Comparison of ENCODE assay signal across 24 cellular contexts in genomic region chr10:132393695-132394181, GRCh38. TPM values are rescaled to one million over a fixed set of nuclear protein-coding genes. Genes with fewer than 3 reads are reported as not detected.
DNase-seq lines count a peak whose midpoint lies in the region; ATAC-seq and TF ChIP-seq lines count a peak whose summit lies in the region.
"Had no signal": no experiment of that assay in that cellular context is flagged by ENCODE, and none has a peak within 500 bp of the region (broad histone marks: within the 10 kb centered on the region; RNA-seq: fewer than 3 reads in every experiment).

No MANE protein-coding gene starts in this region.

- H3K23ac ChIP-seq in neuronal stem cell (ENCODE audit: low read depth, low read length, poor library complexity): no peak overlapping the region

- no peak overlapping the region for H3K4ac ChIP-seq in neuronal stem cell (ENCODE audit: low read length)

- H3K27me3 ChIP-seq in neuronal stem cell (ENCODE audit: control insufficient read depth in 3 of 3, insufficient read depth in 3 of 3, low read depth in 1 of 3, low read length in 3 of 3) (peaks cover 0 to 23% (median 17%) of the 10 kb centered on the region in 3 experiments), endodermal cell (ENCODE audit: control insufficient read depth, insufficient read depth, low read length, poor library complexity, severe bottlenecking) (no peaks in the 10 kb centered on the region)
- H3K27me3 ChIP-seq: SJSA1 had no signal

- TF ChIP-seq CTCF in natural killer cell (IDR thresholded peaks at IDR 0.05) (no peak), endodermal cell (conservative IDR thresholded peaks at IDR 0.05) (no peak)

- no peak overlapping the region for H2BK120ac ChIP-seq in neuronal stem cell (ENCODE audit: low read depth, low read length)

- peaks cover 11 to 12% of the 10 kb centered on the region in 2 donors for H3K4me1 ChIP-seq in neuronal stem cell (ENCODE audit: control insufficient read depth in 2 of 2, insufficient read depth in 1 of 2, low read depth in 1 of 2, low read length in 2 of 2)
- peaks cover 3% of the 10 kb centered on the region for H3K4me1 ChIP-seq in endodermal cell (ENCODE audit: control insufficient read depth, insufficient read depth, low read length)

- H3K36me3 ChIP-seq in neuronal stem cell (replicated peaks in 1 of 2; ENCODE audit: control insufficient read depth in 2 of 2, insufficient read depth in 2 of 2, low read length in 2 of 2) (no peaks in the 10 kb centered on the region), endodermal cell (ENCODE audit: control insufficient read depth, insufficient read depth, low read length) (no peaks in the 10 kb centered on the region)
- H3K36me3 ChIP-seq: neural progenitor cell, SJSA1 had no signal

- H3K36me3 Mint-ChIP-seq in natural killer cell (no peaks in the 10 kb centered on the region), endodermal cell (ENCODE audit: low read depth) (no peaks in the 10 kb centered on the region)
- peaks cover 6% of the 10 kb centered on the region for H3K36me3 Mint-ChIP-seq in natural killer cell treated with Interleukin-12 subunit alpha and Interleukin-12 subunit beta and Interleukin-15 and Interleukin-18, amount 100 ng/mL, for 72 hours
- peaks cover 22% of the 10 kb centered on the region for H3K36me3 Mint-ChIP-seq in effector memory CD8-positive, alpha-beta T cell (ENCODE audit: insufficient read depth)
- H3K36me3 Mint-ChIP-seq in activated CD4-positive, alpha-beta T cell treated with anti-CD3 and anti-CD28 coated beads, Interleukin-2, amount 10 ng/mL, durations not matched to agents 24 days and 14 days (ENCODE audit: low read depth): no peaks in the 10 kb centered on the region
- H3K36me3 Mint-ChIP-seq: neural progenitor cell had no signal

- H3K4me3 ChIP-seq in neuronal stem cell (ENCODE audit: low read length in 2 of 2) (no peak overlapping the region), endodermal cell (ENCODE audit: low read length) (no peak overlapping the region)
- H3K4me3 ChIP-seq: K562, neural progenitor cell, PC-9, SJSA1 had no signal

- no peak overlapping the region for H2BK5ac ChIP-seq in neuronal stem cell (ENCODE audit: low read length)

- peak overlapping the region; percentile 72 for H3K18ac ChIP-seq in neuronal stem cell (ENCODE audit: low read length)

- H3K14ac ChIP-seq in neuronal stem cell (ENCODE audit: low read length): no peak overlapping the region

- no CpG with 5 or more reads among the region's 9 CpGs for WGBS in neuronal stem cell (ENCODE audit: extremely low coverage in 2 of 2, insufficient read length in 2 of 2, insufficient replicate concordance in 1 of 2), 2 donors
- 94 to 96% methylated on average over 4 to 9 of the region's 9 CpGs for WGBS in endodermal cell (ENCODE audit: insufficient coverage in 1 of 2, insufficient read length in 1 of 2), 2 experiments

- H4K8ac ChIP-seq in neuronal stem cell (ENCODE audit: low read depth, low read length): no peak overlapping the region

- H2BK12ac ChIP-seq in neuronal stem cell (ENCODE audit: low read length): no peak overlapping the region

- H3K9ac ChIP-seq in neuronal stem cell (ENCODE audit: low read depth, low read length, poor library complexity) (no peak overlapping the region), endodermal cell (ENCODE audit: extremely low read depth, low read length, poor library complexity, severe bottlenecking) (no peak overlapping the region)
- H3K9ac ChIP-seq: neural progenitor cell had no signal

- no peak for DNase-seq in natural killer cell
- DNase-seq in natural killer cell treated with Interleukin-12 subunit alpha and Interleukin-12 subunit beta and Interleukin-15 and Interleukin-18, amount 100 ng/mL, for 72 hours (ENCODE audit: low spot score): no peak
- DNase-seq in effector memory CD8-positive, alpha-beta T cell: no peak
- DNase-seq in neuronal stem cell (ENCODE audit: low spot score): no peak
- no peak for DNase-seq in activated CD4-positive, alpha-beta T cell treated with anti-CD3 and anti-CD28 coated beads, Interleukin-2, amount 10 ng/mL, durations not matched to agents 24 days and 14 days
- DNase-seq in endodermal cell: no peak
- DNase-seq in epidermal melanocyte (ENCODE audit: insufficient read length, low spot score): no peak
- DNase-seq in HK-2 (ENCODE audit: unreplicated experiment): no peak
- DNase-seq: activated CD4-positive, alpha-beta T cell treated with anti-CD3 and anti-CD28 coated beads, Interleukin-2, amount 50 U/mL, for 4 hours; activated CD8-positive, alpha-beta memory T cell treated with anti-CD3 and anti-CD28 coated beads, Interleukin-2, amount 50 U/mL, for 48 hours; activated gamma-delta T cell treated with Interleukin-2 at 50 U/mL for 16 hours; COR-L47; foreskin melanocyte; hypothalamus; islet precursor cell; mesendoderm; NCI-H1694 treated with DMSO at 0.1 percent for 48 hours; NCI-H82; stimulated activated CD4-positive, alpha-beta T cell treated with anti-CD3 and anti-CD28 coated beads, Interleukin-4, amount 100 ng/mL, for 4 hours had no signal

- H3K79me1 ChIP-seq in neuronal stem cell (ENCODE audit: low read depth, low read length): no peaks in the 10 kb centered on the region

- ATAC-seq in natural killer cell: no peak
- ATAC-seq in natural killer cell treated with Interleukin-12 subunit alpha and Interleukin-12 subunit beta and Interleukin-15 and Interleukin-18, amount 100 ng/mL, for 72 hours: no peak
- ATAC-seq in effector memory CD8-positive, alpha-beta T cell (replicated peaks): no peak
- ATAC-seq: K562 had no signal

- peak overlapping the region; percentile 65 to 86 for H3K27ac Mint-ChIP-seq in natural killer cell
- peak overlapping the region in 1 of 2 donors; percentile 43 for H3K27ac Mint-ChIP-seq in natural killer cell treated with Interleukin-12 subunit alpha and Interleukin-12 subunit beta and Interleukin-15 and Interleukin-18, amount 100 ng/mL, for 72 hours
- H3K27ac Mint-ChIP-seq in effector memory CD8-positive, alpha-beta T cell: peak overlapping the region; percentile 53 to 87
- H3K27ac Mint-ChIP-seq in activated CD4-positive, alpha-beta T cell treated with anti-CD3 and anti-CD28 coated beads, Interleukin-2, amount 10 ng/mL, durations not matched to agents 24 days and 14 days: no peak overlapping the region
- H3K27ac Mint-ChIP-seq in endodermal cell: no peak overlapping the region
- H3K27ac Mint-ChIP-seq: neural progenitor cell; T-helper 1 cell treated with Interleukin-12 subunit alpha and Interleukin-12 subunit beta and Interleukin-4 antibody, amounts not matched to agents 30 μg/mL and 1 μg/mL, for 36 hours had no signal

- H3K4me3 Mint-ChIP-seq in natural killer cell: peak overlapping the region; percentile 59
- H3K4me3 Mint-ChIP-seq in natural killer cell treated with Interleukin-12 subunit alpha and Interleukin-12 subunit beta and Interleukin-15 and Interleukin-18, amount 100 ng/mL, for 72 hours: no peak overlapping the region
- no peak overlapping the region for H3K4me3 Mint-ChIP-seq in effector memory CD8-positive, alpha-beta T cell
- no peak overlapping the region for H3K4me3 Mint-ChIP-seq in activated CD4-positive, alpha-beta T cell treated with anti-CD3 and anti-CD28 coated beads, Interleukin-2, amount 10 ng/mL, durations not matched to agents 24 days and 14 days
- no peak overlapping the region for H3K4me3 Mint-ChIP-seq in endodermal cell
- H3K4me3 Mint-ChIP-seq: T-helper 1 cell treated with Interleukin-12 subunit alpha and Interleukin-12 subunit beta and Interleukin-4 antibody, amounts not matched to agents 30 μg/mL and 1 μg/mL, for 36 hours had no signal

- no peak overlapping the region for H2AFZ ChIP-seq in neuronal stem cell (ENCODE audit: low read length)
- H2AFZ ChIP-seq: neural progenitor cell, PC-9 had no signal

- H2AK5ac ChIP-seq in neuronal stem cell (ENCODE audit: low read depth, low read length): no peak overlapping the region

- H2BK15ac ChIP-seq in neuronal stem cell (ENCODE audit: low read length): peak overlapping the region; percentile 35

- H3K4me1 Mint-ChIP-seq in natural killer cell (peaks cover 10 to 44% of the 10 kb centered on the region in 2 donors), endodermal cell (peaks cover 3% of the 10 kb centered on the region)
- peaks cover 12 to 32% of the 10 kb centered on the region in 2 donors for H3K4me1 Mint-ChIP-seq in natural killer cell treated with Interleukin-12 subunit alpha and Interleukin-12 subunit beta and Interleukin-15 and Interleukin-18, amount 100 ng/mL, for 72 hours (ENCODE audit: low read depth in 2 of 2)
- H3K4me1 Mint-ChIP-seq in effector memory CD8-positive, alpha-beta T cell (ENCODE audit: low read depth in 2 of 2): peaks cover 18 to 22% of the 10 kb centered on the region in 2 donors
- H3K4me1 Mint-ChIP-seq in activated CD4-positive, alpha-beta T cell treated with anti-CD3 and anti-CD28 coated beads, Interleukin-2, amount 10 ng/mL, durations not matched to agents 24 days and 14 days: peaks cover 7% of the 10 kb centered on the region

- no peak overlapping the region for H4K91ac ChIP-seq in neuronal stem cell (ENCODE audit: low read depth, low read length, poor library complexity)

- H3K9me3 ChIP-seq in neuronal stem cell (replicated peaks in 1 of 2; ENCODE audit: control insufficient read depth in 2 of 2, insufficient read depth in 1 of 2, low read depth in 1 of 2, low read length in 2 of 2) (peaks cover 0 to 4% of the 10 kb centered on the region in 2 donors), endodermal cell (ENCODE audit: control insufficient read depth, low read length) (no peaks in the 10 kb centered on the region)
- H3K9me3 ChIP-seq: SJSA1 had no signal

- no peak overlapping the region for H3K27ac ChIP-seq in neuronal stem cell (replicated peaks; ENCODE audit: low read length)
- no peak overlapping the region for H3K27ac ChIP-seq in endodermal cell (ENCODE audit: low read depth, low read length)
- H3K27ac ChIP-seq: neural progenitor cell, PC-9, SJSA1 had no signal

- no peak overlapping the region for H3K4me2 ChIP-seq in neuronal stem cell (ENCODE audit: insufficient read depth, low read length, poor library complexity, severe bottlenecking)
- H3K4me2 ChIP-seq: neural progenitor cell had no signal

- H3K9me3 Mint-ChIP-seq in natural killer cell: peaks cover 5 to 8% of the 10 kb centered on the region in 2 donors
- peaks cover 9% of the 10 kb centered on the region for H3K9me3 Mint-ChIP-seq in natural killer cell treated with Interleukin-12 subunit alpha and Interleukin-12 subunit beta and Interleukin-15 and Interleukin-18, amount 100 ng/mL, for 72 hours
- H3K9me3 Mint-ChIP-seq in effector memory CD8-positive, alpha-beta T cell: peaks cover 7 to 12% of the 10 kb centered on the region in 2 donors
- H3K9me3 Mint-ChIP-seq in activated CD4-positive, alpha-beta T cell treated with anti-CD3 and anti-CD28 coated beads, Interleukin-2, amount 10 ng/mL, durations not matched to agents 24 days and 14 days: peaks cover 9% of the 10 kb centered on the region
- H3K9me3 Mint-ChIP-seq in endodermal cell: no peaks in the 10 kb centered on the region

- H3K27me3 Mint-ChIP-seq in natural killer cell (ENCODE audit: low read depth in 2 of 2) (no peaks in the 10 kb centered on the region), endodermal cell (ENCODE audit: insufficient read depth) (peaks cover 2% of the 10 kb centered on the region)
- H3K27me3 Mint-ChIP-seq in natural killer cell treated with Interleukin-12 subunit alpha and Interleukin-12 subunit beta and Interleukin-15 and Interleukin-18, amount 100 ng/mL, for 72 hours: no peaks in the 10 kb centered on the region
- no peaks in the 10 kb centered on the region for H3K27me3 Mint-ChIP-seq in effector memory CD8-positive, alpha-beta T cell
- peaks cover 6% of the 10 kb centered on the region for H3K27me3 Mint-ChIP-seq in activated CD4-positive, alpha-beta T cell treated with anti-CD3 and anti-CD28 coated beads, Interleukin-2, amount 10 ng/mL, durations not matched to agents 24 days and 14 days

- intact Hi-C loops in natural killer cell (cut with micrococcal nuclease): loop anchor here (10.0 kb wide), 1 partner anchor 181 kb away; no protein-coding TSS in a partner anchor
- intact Hi-C loops in activated CD4-positive, alpha-beta T cell treated with anti-CD3 and anti-CD28 coated beads, Interleukin-2, amount 10 ng/mL, durations not matched to agents 24 days and 14 days (cut with micrococcal nuclease): loop anchor here (10.0 kb wide), 1 partner anchor 141 kb away; the partner anchor contains the start of gene INPP5A

RNA-seq across cellular contexts. Expression of gene PWWP2B, which starts 3.3 kb away (rescaled TPM):
- 10 to 100 TPM; 23.7 to 29.5 (median 24.4) TPM for total RNA-seq in natural killer cell
- total RNA-seq in natural killer cell treated with Interleukin-12 subunit alpha and Interleukin-12 subunit beta and Interleukin-15 and Interleukin-18, amount 100 ng/mL, for 72 hours: 10 to 100 TPM; 15.2 to 17.9 TPM
- polyA plus RNA-seq in neuronal stem cell (2013, experiment 1 of 2): 2.1 TPM
- polyA plus RNA-seq in neuronal stem cell (2013, experiment 2 of 2): 2.0 TPM
- total RNA-seq in activated CD4-positive, alpha-beta T cell treated with anti-CD3 and anti-CD28 coated beads, Interleukin-2, amount 10 ng/mL, durations not matched to agents 24 days and 14 days: 4.9 and 5.0 TPM in 2 replicates
- total RNA-seq in endodermal cell: 10 to 100 TPM; 11.4 to 13.9 TPM
- polyA plus RNA-seq in endodermal cell (2013, experiment 1 of 2): 7.5 TPM
- 6.7 TPM for polyA plus RNA-seq in endodermal cell (2013, experiment 2 of 2)

Comparison
In these comparisons a context has a peak if more than half of its experiments do, and no peak if none do; other contexts are left out.
1. H3K27ac Mint-ChIP-seq: peak in natural killer cell (2 of 2) and effector memory CD8-positive, alpha-beta T cell (2 of 2); none in activated CD4-positive, alpha-beta T cell treated with anti-CD3 and anti-CD28 coated beads, Interleukin-2, amount 10 ng/mL, durations not matched to agents 24 days and 14 days (single experiment) and endodermal cell (single experiment).